Comparison of ENCODE assay signal across 18 cellular contexts in genomic region chr14:102141797-102142196, GRCh38. TPM values are rescaled to one million over a fixed set of nuclear protein-coding genes. Genes with fewer than 3 reads are reported as not detected.
A peak's percentile ranks its signal among the peaks of the same experiment; 100 is the strongest.
DNase-seq lines count a peak whose midpoint lies in the region; ATAC-seq and TF ChIP-seq lines count a peak whose summit lies in the region.
"Had no signal": no experiment of that assay in that cellular context is flagged by ENCODE, and none has a peak within 500 bp of the region (broad histone marks: within the 10 kb centered on the region; RNA-seq: fewer than 3 reads in every experiment).

No MANE protein-coding gene starts in this region.

- H3K9me2 ChIP-seq in GM23338 (ENCODE audit: insufficient read depth), result no peaks in the 10 kb centered on the region
- H3K9me2 ChIP-seq in hepatocyte (replicated peaks; ENCODE audit: insufficient read depth), result no peaks in the 10 kb centered on the region

- H3K4me3 ChIP-seq in ACC112 (ENCODE audit: low read depth, low read length), result peak overlapping the region; percentile 93
- peak overlapping the region; percentile 19 for H3K4me3 ChIP-seq in GM23338
- no peak overlapping the region for H3K4me3 ChIP-seq in hepatocyte

- H3K9me3 ChIP-seq in hepatocyte (ENCODE audit: low read depth), result no peaks in the 10 kb centered on the region
- H3K9me3 ChIP-seq: Caco-2, ovary had no signal

- peaks cover 6% of the 10 kb centered on the region; the same call in 1 of the 2 replicates for H3F3A ChIP-seq in GM23338 (replicated peaks; ENCODE audit: low read depth)

- H3K36me3 ChIP-seq in ACC112 (ENCODE audit: insufficient read depth, low read length) (peaks cover 3% of the 10 kb centered on the region; the same call in 1 of the 2 replicates), GM23338 (ENCODE audit: insufficient read depth) (no peaks in the 10 kb centered on the region), hepatocyte (replicated peaks; ENCODE audit: insufficient read depth, low read depth) (no peaks in the 10 kb centered on the region)
- H3K36me3 ChIP-seq: ovary had no signal

- H3K27me3 ChIP-seq in ACC112 (ENCODE audit: insufficient read depth, low read length) (no peaks in the 10 kb centered on the region), GM23338 (ENCODE audit: insufficient read depth) (no peaks in the 10 kb centered on the region), hepatocyte (no peaks in the 10 kb centered on the region)
- H3K27me3 ChIP-seq: ovary had no signal

- H3K9me3 Mint-ChIP-seq in GM23338, result no peaks in the 10 kb centered on the region
- no peaks in the 10 kb centered on the region for H3K9me3 Mint-ChIP-seq in CD14-positive monocyte
- H3K9me3 Mint-ChIP-seq: activated B cell treated with CpG ODN at 0.5 μM for 24 hours; activated naive CD8-positive, alpha-beta T cell treated with anti-CD3 and anti-CD28 coated beads, Interleukin-2, amount 50 U/mL, for 24 hours; activated T-helper 1 cell treated with anti-CD3 and anti-CD28 coated beads, Interleukin-12 subunit alpha, Interleukin-12 subunit beta, Interleukin-2, Interleukin-4 antibody, amounts not matched to agents 30 ng/mL and 10 ng/mL and 1 ng/mL, durations not matched to agents 14 hours and 24 hours and 36 hours had no signal

- WGBS in hepatocyte (ENCODE audit: low lambda C conversion rate, missing lambda C conversion rate), result 63% methylated on average over 4 of the region's 4 CpGs

- TF ChIP-seq CTCF in GM23338 (conservative IDR thresholded peaks at IDR 0.05; ENCODE audit: low read depth in 2 of 2) (no peak), hepatocyte (IDR thresholded peaks at IDR 0.05; ENCODE audit: poor library complexity) (no peak), CD14-positive monocyte (IDR thresholded peaks at IDR 0.05) (no peak)

- H3K27me3 Mint-ChIP-seq in GM23338 (ENCODE audit: insufficient read depth, low read depth, poor library complexity) (peaks cover 10% of the 10 kb centered on the region), CD14-positive monocyte (ENCODE audit: low read depth in 3 of 3) (peaks cover 4 to 17% (median 11%) of the 10 kb centered on the region in 3 donors)
- H3K27me3 Mint-ChIP-seq: activated B cell treated with CpG ODN at 0.5 μM for 24 hours; activated naive CD8-positive, alpha-beta T cell treated with anti-CD3 and anti-CD28 coated beads, Interleukin-2, amount 50 U/mL, for 24 hours; T-helper 17 cell had no signal

- intact Hi-C loops in CD14-positive monocyte (cut with micrococcal nuclease), result no loop called here

- H3K4me1 ChIP-seq in ACC112 (ENCODE audit: control insufficient read depth, insufficient read depth, low read length, unreplicated experiment) (peaks cover 17% of the 10 kb centered on the region), GM23338 (ENCODE audit: insufficient read depth) (peaks cover 29% of the 10 kb centered on the region), hepatocyte (ENCODE audit: insufficient read depth) (peaks cover 5% of the 10 kb centered on the region)

- H3K4me3 Mint-ChIP-seq in GM23338 (peak overlapping the region; percentile 56), CD14-positive monocyte (no peak overlapping the region)

- ATAC-seq in GM23338 (no peak), SK-N-SH treated with all-trans-retinoic acid at 6 μM for 48 hours (no peak), GM18505 (IDR thresholded peaks at IDR 0.05; ENCODE audit: unreplicated experiment) (no peak)
- ATAC-seq: activated CD8-positive, alpha-beta T cell treated with anti-CD3 and anti-CD28 coated beads, Interleukin-2, amount 10 ng/mL, durations not matched to agents 7 days and 5 days; activated naive CD8-positive, alpha-beta T cell treated with anti-CD3 and anti-CD28 coated beads, Interleukin-2, amount 50 U/mL, for 24 hours; T-helper 17 cell had no signal

- CTCF ChIA-PET in HEK293T (lab: Yijun Ruan, JAX), result no interaction called here

- H3K27ac Mint-ChIP-seq in GM23338, result no peak overlapping the region
- H3K27ac Mint-ChIP-seq in CD14-positive monocyte, result no peak overlapping the region
- H3K27ac Mint-ChIP-seq: activated B cell treated with CpG ODN at 0.5 μM for 24 hours; activated CD8-positive, alpha-beta T cell treated with anti-CD3 and anti-CD28 coated beads, Interleukin-2, amount 10 ng/mL, durations not matched to agents 7 days and 5 days; activated naive CD8-positive, alpha-beta T cell treated with anti-CD3 and anti-CD28 coated beads, Interleukin-2, amount 50 U/mL, for 24 hours; activated T-helper 1 cell treated with anti-CD3 and anti-CD28 coated beads, Interleukin-12 subunit alpha, Interleukin-12 subunit beta, Interleukin-2, Interleukin-4 antibody, amounts not matched to agents 30 ng/mL and 10 ng/mL and 1 ng/mL, durations not matched to agents 14 hours and 24 hours and 36 hours; T-helper 17 cell had no signal

- H3K4me1 Mint-ChIP-seq in GM23338 (peaks cover 26% of the 10 kb centered on the region), CD14-positive monocyte (peaks cover 19% of the 10 kb centered on the region)

- no peak overlapping the region for H2AFZ ChIP-seq in ACC112 (ENCODE audit: low read length, unreplicated experiment)
- H2AFZ ChIP-seq in GM23338, result no peak overlapping the region
- H2AFZ ChIP-seq in hepatocyte, result no peak overlapping the region

- no peaks in the 10 kb centered on the region; the same call in 1 of the 3 replicates for H3K36me3 Mint-ChIP-seq in GM23338 (ENCODE audit: low read depth)
- H3K36me3 Mint-ChIP-seq in CD14-positive monocyte, result peaks cover 15 to 27% of the 10 kb centered on the region in 2 donors

- DNase-seq in GM23338 (ENCODE audit: low spot score), result peak; percentile 32
- DNase-seq in hepatocyte (ENCODE audit: low spot score), result no peak
- DNase-seq in HEK293T (ENCODE audit: extremely low spot score), result no peak
- DNase-seq in CD14-positive monocyte (ENCODE audit: low spot score), result no peak
- DNase-seq in AML-193 (lab: John Stamatoyannopoulos, UW), result no peak
- DNase-seq: activated B cell treated with CpG ODN at 0.5 μM for 24 hours; activated CD8-positive, alpha-beta T cell treated with anti-CD3 and anti-CD28 coated beads, Interleukin-2, amount 10 ng/mL, durations not matched to agents 7 days and 5 days; activated naive CD8-positive, alpha-beta T cell treated with anti-CD3 and anti-CD28 coated beads, Interleukin-2, amount 50 U/mL, for 24 hours; Caco-2; NCI-H187 treated with DMSO at 0.1 percent for 48 hours; NCI-H446 treated with DMSO at 0.1 percent for 48 hours; ovary; SHP77; T-helper 17 cell had no signal

- peak overlapping the region; percentile 99 for H3K4me2 ChIP-seq in GM23338
- H3K4me2 ChIP-seq in hepatocyte, result peak overlapping the region; percentile 80

- peaks cover 26% of the 10 kb centered on the region for H4K20me1 ChIP-seq in GM23338 (replicated peaks; ENCODE audit: insufficient read depth)
- peaks cover 29% of the 10 kb centered on the region for H4K20me1 ChIP-seq in hepatocyte (ENCODE audit: insufficient read depth, poor library complexity, severe bottlenecking)

- H3K27ac ChIP-seq in ACC112 (ENCODE audit: low read depth, low read length), result no peak overlapping the region
- no peak overlapping the region for H3K27ac ChIP-seq in GM23338 (ENCODE audit: low read depth)
- H3K27ac ChIP-seq in hepatocyte, result no peak overlapping the region
- H3K27ac ChIP-seq: ovary had no signal

- POLR2A ChIA-PET in HEK293T (lab: Yijun Ruan, JAX), result interaction anchor here (1.3 to 1.9 kb wide), 2 partner anchors 18 to 178 kb away, joined by 4 read pairs; partner anchors contain the start of gene ZNF839

- no peak for TF ChIP-seq POLR2A in GM18505 (IDR thresholded peaks at IDR 0.05; ENCODE audit: borderline replicate concordance, extremely low read depth, insufficient read depth, insufficient read length)

- peaks cover 74% of the 10 kb centered on the region for H3K79me2 ChIP-seq in ACC112 (ENCODE audit: control insufficient read depth, insufficient read depth, low read length, unreplicated experiment)
- H3K79me2 ChIP-seq in GM23338 (replicated peaks; ENCODE audit: insufficient read depth), result peaks cover 89% of the 10 kb centered on the region
- peaks cover 75% of the 10 kb centered on the region for H3K79me2 ChIP-seq in hepatocyte

TF ChIP-seq in GM23338, 12 proteins besides CTCF, POLR2A, EP300 and RAD21 (continues in another document):
- no peak for TF ChIP-seq ETS1 (IDR thresholded peaks at IDR 0.05)

TF ChIP-seq in SK-N-SH treated with all-trans-retinoic acid at 6 μM for 48 hours, 23 proteins besides CTCF, POLR2A, EP300 and RAD21 (continues in another document):
- TF ChIP-seq CSDC2 (CRISPR knock-in tag; IDR thresholded peaks at IDR 0.05) (no peak), ISL1 (CRISPR knock-in tag; IDR thresholded peaks at IDR 0.05) (peak; percentile 52), PPARA (CRISPR knock-in tag; IDR thresholded peaks at IDR 0.05; ENCODE audit: borderline replicate concordance) (no peak), ARNTL (CRISPR knock-in tag; IDR thresholded peaks at IDR 0.05; ENCODE audit: borderline replicate concordance, low read depth) (no peak), RARB (CRISPR knock-in tag; IDR thresholded peaks at IDR 0.05) (no peak), ZNF70 (CRISPR knock-in tag; IDR thresholded peaks at IDR 0.05) (no peak), ZFP3 (CRISPR knock-in tag; IDR thresholded peaks at IDR 0.05) (no peak)

TF ChIP-seq in HEK293T, 16 proteins besides CTCF, POLR2A, EP300 and RAD21:
- TF ChIP-seq LEF1 (IDR thresholded peaks at IDR 0.05; ENCODE audit: borderline replicate concordance), result no peak
- no peak for TF ChIP-seq BHLHE40 (IDR thresholded peaks at IDR 0.05; ENCODE audit: borderline replicate concordance)
TF ChIP-seq in HEK293T: peak in this region for 0.

RNA-seq across cellular contexts. Expression of gene WDR20, which starts 2.1 kb away (rescaled TPM):
- 21.0 and 24.6 TPM in 2 replicates for total RNA-seq in GM23338 (2014; rRNA removed; shearing (Covaris generic))
- polyA plus RNA-seq in GM23338 (2016; fragmentation: Nextera tagmentation; extraction: Ambion mirVana) (17.0 and 17.9 TPM in 2 replicates), hepatocyte (15.3 and 20.2 TPM in 2 replicates), CD14-positive monocyte (1 to 10 TPM; 7.4 to 9.0 TPM)
- total RNA-seq in hepatocyte, result 24.0 and 32.9 TPM in 2 replicates

RNA-seq across cellular contexts. Expression of gene HSP90AA1, which starts 55.0 kb away (rescaled TPM):
- 1,401 and 1,576 TPM in 2 replicates for total RNA-seq in GM23338 (2014; rRNA removed; shearing (Covaris generic))
- 1,677 and 2,107 TPM in 2 replicates for polyA plus RNA-seq in GM23338 (2016; fragmentation: Nextera tagmentation; extraction: Ambion mirVana)
- 589 and 765 TPM in 2 replicates for total RNA-seq in hepatocyte
- 436 and 503 TPM in 2 replicates for polyA plus RNA-seq in hepatocyte
- polyA plus RNA-seq in CD14-positive monocyte, result 100 to 1,000 TPM; 149 to 211 TPM
